32 cellular contexts compared by ENCODE assay signal in the genomic region with DNA sequence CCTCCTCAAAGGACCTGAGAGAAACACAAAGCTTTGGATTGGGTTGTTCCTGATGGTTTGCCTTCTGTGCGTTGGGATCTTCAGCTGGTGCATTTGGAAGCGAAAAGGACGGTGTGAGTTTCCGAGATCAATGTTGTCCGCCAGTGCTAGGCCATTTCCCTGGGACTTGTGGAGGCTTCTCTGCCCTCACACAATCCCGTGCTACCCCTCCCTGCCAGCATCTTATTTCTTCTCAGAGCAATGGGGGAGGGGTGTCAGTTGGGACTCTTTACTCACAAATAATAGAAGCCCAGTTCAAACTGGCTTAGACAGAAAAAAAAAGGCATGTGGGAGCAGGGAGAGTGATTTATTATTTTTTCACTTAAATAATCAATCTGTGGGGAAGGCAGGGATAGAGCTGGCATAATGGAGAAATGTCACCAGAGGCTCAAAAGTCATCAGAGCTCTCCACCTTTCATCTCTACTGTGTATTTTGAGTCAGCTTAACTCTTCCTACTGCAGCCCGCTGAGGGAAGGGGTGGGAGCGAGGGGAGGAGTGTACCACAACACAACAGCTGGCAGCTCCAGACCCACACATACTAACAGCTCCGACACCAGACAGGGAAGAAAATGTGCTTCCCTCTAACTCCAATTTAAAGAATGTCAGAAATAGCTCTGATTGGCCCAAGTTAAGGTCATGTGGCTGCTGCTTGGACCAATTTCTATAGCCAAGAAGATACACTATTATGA. TPM values are rescaled to one million over a fixed set of nuclear protein-coding genes. Genes with fewer than 3 reads are reported as not detected.
DNase-seq lines count a peak whose midpoint lies in the region; ATAC-seq and TF ChIP-seq lines count a peak whose summit lies in the region.
"Had no signal": no experiment of that assay in that cellular context is flagged by ENCODE, and none has a peak within 500 bp of the region (broad histone marks: within the 10 kb centered on the region; RNA-seq: fewer than 3 reads in every experiment).

No MANE protein-coding gene starts in this region.

- H3K27me3 Mint-ChIP-seq in activated CD8-positive, alpha-beta T cell treated with anti-CD3 and anti-CD28 coated beads, Interleukin-2, amount 10 ng/mL, durations not matched to agents 7 days and 5 days (ENCODE audit: low read depth), result no peaks in the 10 kb centered on the region
- H3K27me3 Mint-ChIP-seq in activated CD8-positive, alpha-beta T cell treated with anti-CD3 and anti-CD28 coated beads for 36 hours, result no peaks in the 10 kb centered on the region
- no peaks in the 10 kb centered on the region for H3K27me3 Mint-ChIP-seq in effector memory CD8-positive, alpha-beta T cell
- H3K27me3 Mint-ChIP-seq: activated CD4-positive, alpha-beta memory T cell treated with anti-CD3 and anti-CD28 coated beads, Interleukin-2, amount 10 ng/mL, durations not matched to agents 7 days and 5 days; stimulated activated naive CD8-positive, alpha-beta T cell treated with anti-CD3 and anti-CD28 coated beads, Interleukin-15, amount 100 ng/mL, for 72 hours had no signal

- no peak overlapping the region for H3K9ac ChIP-seq in DND-41 (ENCODE audit: low read depth, low read length)
- H3K9ac ChIP-seq in mesenchymal stem cell (ENCODE audit: low read length), result no peak overlapping the region

- H3K4me1 ChIP-seq in DND-41 (ENCODE audit: insufficient read depth, low read length), result no peaks in the 10 kb centered on the region
- H3K4me1 ChIP-seq in osteoblast (ENCODE audit: insufficient read depth, low read length), result no peaks in the 10 kb centered on the region
- no peaks in the 10 kb centered on the region for H3K4me1 ChIP-seq in mesenchymal stem cell (ENCODE audit: control insufficient read depth, insufficient read depth, low read depth, low read length)
- H3K4me1 ChIP-seq: Peyer's patch, vagina had no signal

- peak overlapping the region; percentile 26 for H3K27ac Mint-ChIP-seq in activated CD8-positive, alpha-beta T cell treated with anti-CD3 and anti-CD28 coated beads, Interleukin-2, amount 10 ng/mL, durations not matched to agents 7 days and 5 days
- H3K27ac Mint-ChIP-seq in activated CD8-positive, alpha-beta T cell treated with anti-CD3 and anti-CD28 coated beads for 36 hours, result no peak overlapping the region
- H3K27ac Mint-ChIP-seq in effector memory CD8-positive, alpha-beta T cell, result peak overlapping the region; percentile 91 to 94
- H3K27ac Mint-ChIP-seq: activated CD4-positive, alpha-beta memory T cell treated with anti-CD3 and anti-CD28 coated beads, Interleukin-2, amount 10 ng/mL, durations not matched to agents 7 days and 5 days; stimulated activated naive CD8-positive, alpha-beta T cell treated with anti-CD3 and anti-CD28 coated beads, Interleukin-15, amount 100 ng/mL, for 72 hours had no signal

- H4K91ac ChIP-seq in mesenchymal stem cell (ENCODE audit: low read length), result no peak overlapping the region

- H4K20me1 ChIP-seq in DND-41 (ENCODE audit: insufficient read depth, low read length) (no peaks in the 10 kb centered on the region), osteoblast (ENCODE audit: insufficient read depth, low read length) (no peaks in the 10 kb centered on the region)

- CTCF ChIA-PET in activated CD8-positive, alpha-beta T cell treated with anti-CD3 and anti-CD28 coated beads, Interleukin-2, amount 10 ng/mL, durations not matched to agents 7 days and 5 days (lab: Charles Lee), result interaction anchor here (0.7 to 2.2 kb wide), 8 partner anchors 13 to 172 kb away, joined by 3 to 10 read pairs (median 3); partner anchors contain the start of gene LY9
- CTCF ChIA-PET in activated CD8-positive, alpha-beta T cell treated with anti-CD3 and anti-CD28 coated beads for 36 hours (lab: Charles Lee), result interaction anchor here (0.6 to 9.1 kb wide), 12 partner anchors 9 to 143 kb away, joined by 3 to 76 read pairs (median 4); partner anchors contain the start of gene ITLN2

- H2BK5ac ChIP-seq in mesenchymal stem cell (ENCODE audit: low read depth, low read length, poor library complexity, severe bottlenecking), result no peak overlapping the region

- H3K4me3 ChIP-seq in DND-41 (ENCODE audit: low read depth in 1 of 2, low read length in 2 of 2), result no peak overlapping the region
- H3K4me3 ChIP-seq in osteoblast (ENCODE audit: insufficient read depth, low read length), result no peak overlapping the region
- no peak overlapping the region for H3K4me3 ChIP-seq in mesenchymal stem cell (ENCODE audit: insufficient read depth in 1 of 2, low read depth in 1 of 2, low read length in 2 of 2)
- H3K4me3 ChIP-seq: A549, HAP-1, MG63, Peyer's patch, vagina had no signal

- H3K79me2 ChIP-seq in DND-41 (ENCODE audit: insufficient read depth, low read length) (no peaks in the 10 kb centered on the region), osteoblast (ENCODE audit: insufficient read depth, low read length) (no peaks in the 10 kb centered on the region)

- H2AFZ ChIP-seq in DND-41 (ENCODE audit: low read depth, low read length) (no peak overlapping the region), osteoblast (ENCODE audit: low read length) (no peak overlapping the region), mesenchymal stem cell (ENCODE audit: low read depth, low read length) (no peak overlapping the region)

- no peak overlapping the region for H2BK15ac ChIP-seq in mesenchymal stem cell (ENCODE audit: low read depth, poor library complexity, severe bottlenecking)

- no peak overlapping the region for H3K4me3 Mint-ChIP-seq in activated CD8-positive, alpha-beta T cell treated with anti-CD3 and anti-CD28 coated beads, Interleukin-2, amount 10 ng/mL, durations not matched to agents 7 days and 5 days
- no peak overlapping the region for H3K4me3 Mint-ChIP-seq in activated CD8-positive, alpha-beta T cell treated with anti-CD3 and anti-CD28 coated beads for 36 hours
- no peak overlapping the region for H3K4me3 Mint-ChIP-seq in effector memory CD8-positive, alpha-beta T cell
- H3K4me3 Mint-ChIP-seq: activated CD4-positive, alpha-beta memory T cell treated with anti-CD3 and anti-CD28 coated beads, Interleukin-2, amount 10 ng/mL, durations not matched to agents 7 days and 5 days; stimulated activated naive CD8-positive, alpha-beta T cell treated with anti-CD3 and anti-CD28 coated beads, Interleukin-15, amount 100 ng/mL, for 72 hours had no signal

- H3K36me3 Mint-ChIP-seq in activated CD8-positive, alpha-beta T cell treated with anti-CD3 and anti-CD28 coated beads, Interleukin-2, amount 10 ng/mL, durations not matched to agents 7 days and 5 days (ENCODE audit: low read depth), result peaks cover 18% of the 10 kb centered on the region
- peaks cover 24% of the 10 kb centered on the region for H3K36me3 Mint-ChIP-seq in activated CD8-positive, alpha-beta T cell treated with anti-CD3 and anti-CD28 coated beads for 36 hours (ENCODE audit: low read depth)
- H3K36me3 Mint-ChIP-seq in effector memory CD8-positive, alpha-beta T cell (ENCODE audit: insufficient read depth), result peaks cover 61% of the 10 kb centered on the region

- H4K8ac ChIP-seq in mesenchymal stem cell (ENCODE audit: low read length), result no peak overlapping the region

- H3K79me1 ChIP-seq in mesenchymal stem cell (replicated peaks; ENCODE audit: low read length, poor library complexity, severe bottlenecking), result no peaks in the 10 kb centered on the region

- DNase-seq in activated CD8-positive, alpha-beta T cell treated with anti-CD3 and anti-CD28 coated beads, Interleukin-2, amount 10 ng/mL, durations not matched to agents 7 days and 5 days, result no peak
- no peak for DNase-seq in activated CD8-positive, alpha-beta T cell treated with anti-CD3 and anti-CD28 coated beads for 36 hours
- no peak for DNase-seq in DND-41
- DNase-seq in effector memory CD8-positive, alpha-beta T cell, result no peak
- peak; percentile 58 for DNase-seq in osteoblast (ENCODE audit: insufficient read length, low spot score, missing footprints)
- DNase-seq in mesenchymal stem cell, result no peak
- no peak for DNase-seq in germinal center (ENCODE audit: low spot score)
- DNase-seq: activated CD4-positive, alpha-beta memory T cell treated with anti-CD3 and anti-CD28 coated beads, Interleukin-2, amount 10 ng/mL, durations not matched to agents 7 days and 5 days; activated CD4-positive, CD25-positive, alpha-beta regulatory T cell; activated gamma-delta T cell treated with Interleukin-2 at 50 U/mL for 16 hours; AML-193; amygdala; effector CD8-positive, alpha-beta T cell; erythroblast; foreskin fibroblast; KG1; MG63; NCI-H1105 treated with DMSO at 0.1 percent for 48 hours; NCI-H2029; NCI-H526; occipital lobe; Peyer's patch; SHP77 treated with DMSO at 0.1 percent for 48 hours; stimulated activated naive CD8-positive, alpha-beta T cell treated with anti-CD3 and anti-CD28 coated beads, Interleukin-15, amount 100 ng/mL, for 72 hours; T-helper 9 cell had no signal

- no peak overlapping the region for H3K4me2 ChIP-seq in DND-41 (ENCODE audit: insufficient read depth, low read length)
- H3K4me2 ChIP-seq in osteoblast (ENCODE audit: insufficient read depth, low read length), result no peak overlapping the region
- H3K4me2 ChIP-seq in mesenchymal stem cell (ENCODE audit: low read length, poor library complexity, severe bottlenecking), result no peak overlapping the region
- H3K4me2 ChIP-seq: A549 had no signal

- no peak overlapping the region for H2AK5ac ChIP-seq in mesenchymal stem cell (ENCODE audit: low read length, severe bottlenecking)

- 74% methylated on average over 8 of the region's 9 CpGs for WGBS in mesenchymal stem cell

- H3K9me3 Mint-ChIP-seq in activated CD8-positive, alpha-beta T cell treated with anti-CD3 and anti-CD28 coated beads, Interleukin-2, amount 10 ng/mL, durations not matched to agents 7 days and 5 days (ENCODE audit: insufficient read depth), result no peaks in the 10 kb centered on the region
- no peaks in the 10 kb centered on the region for H3K9me3 Mint-ChIP-seq in activated CD8-positive, alpha-beta T cell treated with anti-CD3 and anti-CD28 coated beads for 36 hours
- no peaks in the 10 kb centered on the region for H3K9me3 Mint-ChIP-seq in effector memory CD8-positive, alpha-beta T cell
- H3K9me3 Mint-ChIP-seq: activated CD4-positive, alpha-beta memory T cell treated with anti-CD3 and anti-CD28 coated beads, Interleukin-2, amount 10 ng/mL, durations not matched to agents 7 days and 5 days; stimulated activated naive CD8-positive, alpha-beta T cell treated with anti-CD3 and anti-CD28 coated beads, Interleukin-15, amount 100 ng/mL, for 72 hours had no signal

- ATAC-seq in activated CD8-positive, alpha-beta T cell treated with anti-CD3 and anti-CD28 coated beads, Interleukin-2, amount 10 ng/mL, durations not matched to agents 7 days and 5 days, result no peak
- ATAC-seq in activated CD8-positive, alpha-beta T cell treated with anti-CD3 and anti-CD28 coated beads for 36 hours, result no peak
- ATAC-seq in DND-41 (ENCODE audit: insufficient read depth, low read depth), result peak; percentile 54; the same call in 1 of the 3 replicates
- ATAC-seq in effector memory CD8-positive, alpha-beta T cell (replicated peaks), result no peak
- no peak for ATAC-seq in GM18909 (IDR thresholded peaks at IDR 0.05; ENCODE audit: poor library complexity, unreplicated experiment)
- ATAC-seq: stimulated activated naive CD8-positive, alpha-beta T cell treated with anti-CD3 and anti-CD28 coated beads, Interleukin-15, amount 100 ng/mL, for 72 hours had no signal

- TF ChIP-seq CTCF in activated CD8-positive, alpha-beta T cell treated with anti-CD3 and anti-CD28 coated beads for 36 hours (IDR thresholded peaks at IDR 0.05), result no peak
- TF ChIP-seq CTCF in DND-41 (IDR thresholded peaks at IDR 0.05; ENCODE audit: borderline replicate concordance, extremely low read depth, low read length, poor library complexity, severe bottlenecking) (no peak), osteoblast (IDR thresholded peaks at IDR 0.05; ENCODE audit: extremely low read depth, low read depth, low read length) (no peak)

- POLR2A ChIA-PET in activated CD8-positive, alpha-beta T cell treated with anti-CD3 and anti-CD28 coated beads, Interleukin-2, amount 10 ng/mL, durations not matched to agents 7 days and 5 days (lab: Charles Lee), result interaction anchor here (0.6 to 1.0 kb wide), 3 partner anchors 13 to 66 kb away, joined by 3 read pairs; no protein-coding TSS in a partner anchor
- POLR2A ChIA-PET in activated CD8-positive, alpha-beta T cell treated with anti-CD3 and anti-CD28 coated beads for 36 hours (lab: Charles Lee), result interaction anchor here (0.7 to 1.7 kb wide), 3 partner anchors 10 to 20 kb away, joined by 4 to 7 read pairs (median 5); no protein-coding TSS in a partner anchor

- no peak overlapping the region for H3K23ac ChIP-seq in mesenchymal stem cell (ENCODE audit: low read length in 2 of 2)

- intact Hi-C loops in activated CD8-positive, alpha-beta T cell treated with anti-CD3 and anti-CD28 coated beads for 36 hours (cut with micrococcal nuclease), result no loop called here

- no peaks in the 10 kb centered on the region for H3K27me3 ChIP-seq in DND-41 (ENCODE audit: insufficient read depth, low read length, poor library complexity)
- H3K27me3 ChIP-seq in osteoblast (ENCODE audit: insufficient read depth, low read length), result no peaks in the 10 kb centered on the region
- H3K27me3 ChIP-seq in mesenchymal stem cell (ENCODE audit: control insufficient read depth in 1 of 2, insufficient read depth in 1 of 2, low read length in 2 of 2), result peaks cover 5 to 7% of the 10 kb centered on the region in 2 experiments
- H3K27me3 ChIP-seq: Peyer's patch, vagina had no signal

- no peak overlapping the region for H2BK12ac ChIP-seq in mesenchymal stem cell (ENCODE audit: low read length in 2 of 2)

- peaks cover 5% of the 10 kb centered on the region for H3K4me1 Mint-ChIP-seq in activated CD8-positive, alpha-beta T cell treated with anti-CD3 and anti-CD28 coated beads, Interleukin-2, amount 10 ng/mL, durations not matched to agents 7 days and 5 days (ENCODE audit: low read depth)
- peaks cover 13% of the 10 kb centered on the region for H3K4me1 Mint-ChIP-seq in activated CD8-positive, alpha-beta T cell treated with anti-CD3 and anti-CD28 coated beads for 36 hours (ENCODE audit: low read depth)
- peaks cover 15 to 16% of the 10 kb centered on the region in 2 donors for H3K4me1 Mint-ChIP-seq in effector memory CD8-positive, alpha-beta T cell (ENCODE audit: low read depth in 2 of 2)

- H3K9me3 ChIP-seq in DND-41 (ENCODE audit: insufficient read depth, low read length, severe bottlenecking), result no peaks in the 10 kb centered on the region
- no peaks in the 10 kb centered on the region for H3K9me3 ChIP-seq in osteoblast (ENCODE audit: low read depth, low read length)
- no peaks in the 10 kb centered on the region for H3K9me3 ChIP-seq in mesenchymal stem cell (ENCODE audit: control insufficient read depth, low read length)
- H3K9me3 ChIP-seq: A549, HAP-1, MG63, Peyer's patch, vagina had no signal

- no peaks in the 10 kb centered on the region for H3K36me3 ChIP-seq in DND-41 (ENCODE audit: insufficient read depth, low read length)
- no peaks in the 10 kb centered on the region for H3K36me3 ChIP-seq in osteoblast (ENCODE audit: insufficient read depth, low read length)
- H3K36me3 ChIP-seq in mesenchymal stem cell (ENCODE audit: control insufficient read depth in 1 of 2, insufficient read depth in 2 of 2, low read depth in 1 of 2, low read length in 2 of 2), result no peaks in the 10 kb centered on the region
- H3K36me3 ChIP-seq: HAP-1, MG63, Peyer's patch, vagina had no signal

- H2BK120ac ChIP-seq in mesenchymal stem cell (ENCODE audit: low read depth, low read length), result no peak overlapping the region

- no peak overlapping the region for H3K14ac ChIP-seq in mesenchymal stem cell (ENCODE audit: low read length in 2 of 2)

- no peak overlapping the region for H3K18ac ChIP-seq in mesenchymal stem cell (ENCODE audit: low read depth in 1 of 2, low read length in 2 of 2)

- H3K27ac ChIP-seq in DND-41 (ENCODE audit: low read length) (no peak overlapping the region), osteoblast (ENCODE audit: low read depth, low read length) (no peak overlapping the region), mesenchymal stem cell (ENCODE audit: low read length, poor library complexity, severe bottlenecking) (no peak overlapping the region)
- H3K27ac ChIP-seq: Peyer's patch, vagina had no signal

- no peak overlapping the region for H3K4ac ChIP-seq in mesenchymal stem cell (ENCODE audit: low read depth in 1 of 2, low read length in 2 of 2)

RNA-seq across cellular contexts. Expression of gene LY9, which starts 22.4 kb away (rescaled TPM):
- 10 to 100 TPM; 24.7 to 24.9 TPM for total RNA-seq in activated CD8-positive, alpha-beta T cell treated with anti-CD3 and anti-CD28 coated beads, Interleukin-2, amount 10 ng/mL, durations not matched to agents 7 days and 5 days
- 10 to 100 TPM; 19.1 to 19.5 TPM for total RNA-seq in activated CD8-positive, alpha-beta T cell treated with anti-CD3 and anti-CD28 coated beads for 36 hours
- total RNA-seq in osteoblast, result not detected in 2 replicates
- not detected for polyA plus RNA-seq in mesenchymal stem cell (2013, experiment 1 of 2)
- polyA plus RNA-seq in mesenchymal stem cell (2013, experiment 2 of 2), result not detected
- total RNA-seq: HT1080, lung microvascular endothelial cell, occipital lobe, skeletal muscle tissue had no signal

RNA-seq across cellular contexts. Expression of gene CD244, which starts 44.3 kb away (rescaled TPM):
- total RNA-seq in activated CD8-positive, alpha-beta T cell treated with anti-CD3 and anti-CD28 coated beads, Interleukin-2, amount 10 ng/mL, durations not matched to agents 7 days and 5 days, result 10 to 100 TPM; 15.0 to 15.5 TPM
- total RNA-seq in activated CD8-positive, alpha-beta T cell treated with anti-CD3 and anti-CD28 coated beads for 36 hours, result 1 to 10 TPM; 1.4 to 1.8 TPM
- total RNA-seq in osteoblast, result not detected in 2 replicates
- not detected for polyA plus RNA-seq in mesenchymal stem cell (2013, experiment 1 of 2)
- polyA plus RNA-seq in mesenchymal stem cell (2013, experiment 2 of 2), result not detected
- total RNA-seq: HT1080, lung microvascular endothelial cell, occipital lobe had no signal

Comparison
In these comparisons a context has a peak if more than half of its experiments do, and no peak if none do; other contexts are left out.
1. RNA of gene CD244, which starts 44.3 kb away (total RNA-seq): 15.0 to 15.5 TPM in activated CD8-positive, alpha-beta T cell treated with anti-CD3 and anti-CD28 coated beads, Interleukin-2, amount 10 ng/mL, durations not matched to agents 7 days and 5 days; 1.4 to 1.8 TPM in activated CD8-positive, alpha-beta T cell treated with anti-CD3 and anti-CD28 coated beads for 36 hours and not detected in osteoblast; every median in the first group is over 4 times any median in the second.
2. RNA of gene LY9, which starts 22.4 kb away (total RNA-seq): 24.7 to 24.9 TPM in activated CD8-positive, alpha-beta T cell treated with anti-CD3 and anti-CD28 coated beads, Interleukin-2, amount 10 ng/mL, durations not matched to agents 7 days and 5 days and 19.1 to 19.5 TPM in activated CD8-positive, alpha-beta T cell treated with anti-CD3 and anti-CD28 coated beads for 36 hours; not detected in osteoblast; every median in the first group is over 10 times any median in the second.